26 cellular contexts compared by ENCODE assay signal in genomic region chr2:233264667-233265066, GRCh38. TPM values are rescaled to one million over a fixed set of nuclear protein-coding genes. Genes with fewer than 3 reads are reported as not detected.
DNase-seq lines count a peak whose midpoint lies in the region; ATAC-seq and TF ChIP-seq lines count a peak whose summit lies in the region.
"Had no signal": no experiment of that assay in that cellular context is flagged by ENCODE, and none has a peak within 500 bp of the region (broad histone marks: within the 10 kb centered on the region; RNA-seq: fewer than 3 reads in every experiment).

No MANE protein-coding gene starts in this region.

- H3K9me3 ChIP-seq in PC-3 (ENCODE audit: low read length) = no peaks in the 10 kb centered on the region
- H3K9me3 ChIP-seq: BLaER1 treated with 17β-estradiol and CSF1 and Interleukin-3, amounts not matched to agents 10 nM and 100 nM; SJCRH30; spleen had no signal

- H3K27ac Mint-ChIP-seq in activated naive CD4-positive, alpha-beta T cell treated with anti-CD3 and anti-CD28 coated beads, Interleukin-2, amount 10 ng/mL, durations not matched to agents 7 days and 5 days = peak overlapping the region; percentile 29
- peak overlapping the region; percentile 40 for H3K27ac Mint-ChIP-seq in activated naive CD8-positive, alpha-beta T cell treated with anti-CD3 and anti-CD28 coated beads, Interleukin-2, amount 50 U/mL, for 24 hours
- H3K27ac Mint-ChIP-seq in nephron progenitor cell = peak overlapping the region; percentile 74
- H3K27ac Mint-ChIP-seq: memory B cell; stimulated activated memory B cell treated with anti-CD40 and anti-IgM and Interleukin-4, amounts not matched to agents 10 μg/mL and 1 μg/mL and 100 μg/mL, for 72 hours had no signal

- H2AFZ ChIP-seq in PC-3 (ENCODE audit: low read length) = no peak overlapping the region

- peaks cover 92% of the 10 kb centered on the region for H3K36me3 ChIP-seq in PC-3 (ENCODE audit: low read depth, low read length)

- no peaks in the 10 kb centered on the region for H3K4me1 ChIP-seq in PC-3 (ENCODE audit: insufficient read depth, low read length)
- H3K4me1 ChIP-seq: SJCRH30 had no signal

- H3K9me2 ChIP-seq in PC-3 (replicated peaks; ENCODE audit: low read length) = no peaks in the 10 kb centered on the region

- H3K4me3 Mint-ChIP-seq in activated naive CD4-positive, alpha-beta T cell treated with anti-CD3 and anti-CD28 coated beads, Interleukin-2, amount 10 ng/mL, durations not matched to agents 7 days and 5 days = no peak overlapping the region
- H3K4me3 Mint-ChIP-seq in activated naive CD8-positive, alpha-beta T cell treated with anti-CD3 and anti-CD28 coated beads, Interleukin-2, amount 50 U/mL, for 24 hours = no peak overlapping the region
- no peak overlapping the region for H3K4me3 Mint-ChIP-seq in nephron progenitor cell
- H3K4me3 Mint-ChIP-seq: activated T-cell treated with anti-CD3 and anti-CD28 coated beads, Interleukin-2, amount 50 U/mL, for 4 hours; memory B cell; stimulated activated memory B cell treated with anti-CD40 and anti-IgM and Interleukin-4, amounts not matched to agents 10 μg/mL and 1 μg/mL and 100 μg/mL, for 72 hours had no signal

- no peak overlapping the region for H3K4me3 ChIP-seq in PC-3 (ENCODE audit: low read length)
- H3K4me3 ChIP-seq: BLaER1 treated with 17β-estradiol and CSF1 and Interleukin-3, amounts not matched to agents 10 nM and 100 nM; SJCRH30; spleen had no signal

- no peak for DNase-seq in activated naive CD4-positive, alpha-beta T cell treated with anti-CD3 and anti-CD28 coated beads, Interleukin-2, amount 10 ng/mL, durations not matched to agents 7 days and 5 days
- DNase-seq in activated naive CD4-positive, alpha-beta T cell treated with Interleukin-2 at 50 U/mL for 16 hours = no peak
- DNase-seq in PC-3 (no peak), nephron progenitor cell (no peak), SHP77 treated with DMSO at 0.1 percent for 48 hours (lab: John Stamatoyannopoulos, UW) (no peak), NCI-H1105 treated with DMSO at 0.1 percent for 48 hours (lab: John Stamatoyannopoulos, UW) (no peak)
- DNase-seq in activated naive CD8-positive, alpha-beta T cell treated with anti-CD3 and anti-CD28 coated beads, Interleukin-2, amount 50 U/mL, for 24 hours = no peak
- DNase-seq: ACHN; activated CD4-positive, alpha-beta T cell treated with anti-CD3 and anti-CD28 coated beads, Interleukin-2, amount 50 U/mL, for 4 hours; activated naive CD4-positive, alpha-beta T cell; activated T-cell treated with anti-CD3 and anti-CD28 coated beads, Interleukin-2, amount 50 U/mL, for 4 hours; cerebellar nuclear complex; HCEC 1CT; head of caudate nucleus; Karpas-422; MV-4-11; NCI-H2171; NCI-H524 treated with DMSO at 0.1 percent for 48 hours; SJCRH30; spleen; stimulated activated CD4-positive, alpha-beta T cell treated with anti-CD3 and anti-CD28 coated beads, Interleukin-2, amount 100 ng/mL, for 48 hours had no signal

- H3K9ac ChIP-seq in PC-3 (ENCODE audit: low read length) = no peak overlapping the region
- H3K9ac ChIP-seq: BLaER1 treated with 17β-estradiol and CSF1 and Interleukin-3, amounts not matched to agents 10 nM and 100 nM had no signal

- ATAC-seq in PC-3 (no peak), HG02852 (IDR thresholded peaks at IDR 0.05; ENCODE audit: unreplicated experiment) (no peak)
- no peak for ATAC-seq in activated naive CD8-positive, alpha-beta T cell treated with anti-CD3 and anti-CD28 coated beads, Interleukin-2, amount 50 U/mL, for 24 hours
- ATAC-seq: activated T-cell treated with anti-CD3 and anti-CD28 coated beads, Interleukin-2, amount 50 U/mL, for 4 hours; stimulated activated memory B cell treated with anti-CD40 and anti-IgM and Interleukin-4, amounts not matched to agents 10 μg/mL and 1 μg/mL and 100 μg/mL, for 72 hours had no signal

- intact Hi-C loops in PC-3 (cut with micrococcal nuclease) = no loop called here

- H3K36me3 Mint-ChIP-seq in activated naive CD4-positive, alpha-beta T cell treated with anti-CD3 and anti-CD28 coated beads, Interleukin-2, amount 10 ng/mL, durations not matched to agents 7 days and 5 days = peaks cover 81% of the 10 kb centered on the region
- H3K36me3 Mint-ChIP-seq in activated naive CD8-positive, alpha-beta T cell treated with anti-CD3 and anti-CD28 coated beads, Interleukin-2, amount 50 U/mL, for 24 hours (ENCODE audit: low read depth) = peaks cover 79% of the 10 kb centered on the region
- H3K36me3 Mint-ChIP-seq in nephron progenitor cell (ENCODE audit: low read depth) = peaks cover 81% of the 10 kb centered on the region

- H4K20me1 ChIP-seq in PC-3 (ENCODE audit: low read length) = peaks cover 81% of the 10 kb centered on the region

- peaks cover 91% of the 10 kb centered on the region for H3K79me2 ChIP-seq in PC-3 (ENCODE audit: low read length)

- H3K4me2 ChIP-seq in PC-3 (ENCODE audit: low read length) = no peak overlapping the region
- H3K4me2 ChIP-seq: BLaER1 treated with 17β-estradiol and CSF1 and Interleukin-3, amounts not matched to agents 10 nM and 100 nM had no signal

- CTCF ChIA-PET in activated naive CD4-positive, alpha-beta T cell treated with anti-CD3 and anti-CD28 coated beads, Interleukin-2, amount 10 ng/mL, durations not matched to agents 7 days and 5 days (lab: Charles Lee) = interaction anchor here (0.9 to 1.3 kb wide), 2 partner anchors 42 to 179 kb away, joined by 3 read pairs; no protein-coding TSS in a partner anchor
- CTCF ChIA-PET in PC-3 (lab: Charles Lee) = no interaction called here

- peaks cover 63% of the 10 kb centered on the region for H3K4me1 Mint-ChIP-seq in activated naive CD4-positive, alpha-beta T cell treated with anti-CD3 and anti-CD28 coated beads, Interleukin-2, amount 10 ng/mL, durations not matched to agents 7 days and 5 days
- peaks cover 61% of the 10 kb centered on the region for H3K4me1 Mint-ChIP-seq in activated naive CD8-positive, alpha-beta T cell treated with anti-CD3 and anti-CD28 coated beads, Interleukin-2, amount 50 U/mL, for 24 hours
- H3K4me1 Mint-ChIP-seq in nephron progenitor cell = peaks cover 11% of the 10 kb centered on the region

- TSS peak; percentile 1 for BruUV-seq in PC-3 (replicated peaks; lab: Mats Ljungman, UMichigan)

- H3K27me3 ChIP-seq in PC-3 (ENCODE audit: low read length) = no peaks in the 10 kb centered on the region
- H3K27me3 ChIP-seq: BLaER1 treated with 17β-estradiol and CSF1 and Interleukin-3, amounts not matched to agents 10 nM and 100 nM; SJCRH30; spleen had no signal

- no peaks in the 10 kb centered on the region for H3F3A ChIP-seq in PC-3 (ENCODE audit: low read length, unreplicated experiment)

- no peak for TF ChIP-seq CTCF in PC-3 (conservative IDR thresholded peaks at IDR 0.05; ENCODE audit: low read depth, low read length)
- no peak for TF ChIP-seq CTCF in nephron progenitor cell (IDR thresholded peaks at IDR 0.05)

- H3K27me3 Mint-ChIP-seq in activated naive CD4-positive, alpha-beta T cell treated with anti-CD3 and anti-CD28 coated beads, Interleukin-2, amount 10 ng/mL, durations not matched to agents 7 days and 5 days = no peaks in the 10 kb centered on the region
- H3K27me3 Mint-ChIP-seq in activated naive CD8-positive, alpha-beta T cell treated with anti-CD3 and anti-CD28 coated beads, Interleukin-2, amount 50 U/mL, for 24 hours = no peaks in the 10 kb centered on the region
- no peaks in the 10 kb centered on the region for H3K27me3 Mint-ChIP-seq in nephron progenitor cell (ENCODE audit: low read depth, poor library complexity)
- H3K27me3 Mint-ChIP-seq: memory B cell; stimulated activated memory B cell treated with anti-CD40 and anti-IgM and Interleukin-4, amounts not matched to agents 10 μg/mL and 1 μg/mL and 100 μg/mL, for 72 hours had no signal

- no peaks in the 10 kb centered on the region for H3K9me3 Mint-ChIP-seq in activated naive CD4-positive, alpha-beta T cell treated with anti-CD3 and anti-CD28 coated beads, Interleukin-2, amount 10 ng/mL, durations not matched to agents 7 days and 5 days
- H3K9me3 Mint-ChIP-seq in activated naive CD8-positive, alpha-beta T cell treated with anti-CD3 and anti-CD28 coated beads, Interleukin-2, amount 50 U/mL, for 24 hours = no peaks in the 10 kb centered on the region
- no peaks in the 10 kb centered on the region for H3K9me3 Mint-ChIP-seq in nephron progenitor cell
- H3K9me3 Mint-ChIP-seq: activated T-cell treated with anti-CD3 and anti-CD28 coated beads, Interleukin-2, amount 50 U/mL, for 4 hours; memory B cell; stimulated activated memory B cell treated with anti-CD40 and anti-IgM and Interleukin-4, amounts not matched to agents 10 μg/mL and 1 μg/mL and 100 μg/mL, for 72 hours had no signal

- no peak overlapping the region for H3K27ac ChIP-seq in PC-3 (ENCODE audit: low read length)
- H3K27ac ChIP-seq: BLaER1 treated with 17β-estradiol and CSF1 and Interleukin-3, amounts not matched to agents 10 nM and 100 nM; SJCRH30 had no signal

- POLR2A ChIA-PET in PC-3 (lab: Charles Lee; ENCODE audit: unreplicated experiment) = no interaction called here

RNA-seq across cellular contexts. Expression of gene ATG16L1, which starts 13.2 kb away (rescaled TPM):
- 126 and 173 TPM in 2 replicates for total RNA-seq in PC-3 (2014; rRNA removed)

RNA-seq across cellular contexts. Expression of gene SAG, which starts 42.9 kb away (rescaled TPM):
- total RNA-seq in PC-3 (2014; rRNA removed) = 0.17 TPM in 1 of 2 replicates, not detected in the other
- total RNA-seq: activated T-cell treated with anti-CD3 and anti-CD28 coated beads, Interleukin-2, amount 50 U/mL, for 4 hours; SJCRH30; temporal lobe had no signal
